Comparison of ENCODE assay signal across 23 cellular contexts in genomic region chr7:43480581-43480980, GRCh38.
"Had no signal": no experiment of that assay in that cellular context is flagged by ENCODE, and none has a peak within 500 bp of the region (broad histone marks: within the 10 kb centered on the region; RNA-seq: fewer than 3 reads in every experiment).

No MANE protein-coding gene starts in this region.

- H3K9me3 ChIP-seq: gastrocnemius medialis, left ventricle myocardium inferior, lower lobe of right lung, psoas muscle, spleen, testis, tibial nerve, upper lobe of right lung, vagina had no signal

- H3K27ac ChIP-seq: gastrocnemius medialis, left ventricle myocardium inferior, lower lobe of right lung, psoas muscle, spleen, testis, tibial nerve, upper lobe of right lung, vagina had no signal

- H3K27me3 Mint-ChIP-seq: stimulated activated memory B cell treated with anti-CD40 and anti-IgM and Interleukin-4, amounts not matched to agents 10 μg/mL and 1 μg/mL and 100 μg/mL, for 72 hours had no signal

- DNase-seq: effector memory CD8-positive, alpha-beta T cell; gastrocnemius medialis; glutamatergic neuron; left cardiac atrium; left ventricle myocardium inferior; lower lobe of right lung; mesendoderm; naive thymus-derived CD4-positive, alpha-beta T cell; nephron progenitor cell; psoas muscle; retina; spleen; stimulated activated CD4-positive, alpha-beta T cell treated with anti-CD3 and anti-CD28 coated beads, Interleukin-15, amount 100 ng/mL, for 24 hours; stimulated activated CD4-positive, alpha-beta T cell treated with anti-CD3 and anti-CD28 coated beads, Interleukin-1b, Interleukin-23, amount 100 ng/mL, for 48 hours; stimulated activated CD4-positive, alpha-beta T cell treated with anti-CD3 and anti-CD28 coated beads, Interleukin-4, amount 100 ng/mL, for 24 hours; testis; upper lobe of right lung had no signal

- H3K36me3 ChIP-seq: gastrocnemius medialis, left ventricle myocardium inferior, lower lobe of right lung, spleen, tibial nerve, upper lobe of right lung, vagina had no signal

- H3K36me3 Mint-ChIP-seq: naive thymus-derived CD4-positive, alpha-beta T cell; stimulated activated memory B cell treated with anti-CD40 and anti-IgM and Interleukin-4, amounts not matched to agents 10 μg/mL and 1 μg/mL and 100 μg/mL, for 72 hours had no signal

- H3K4me3 Mint-ChIP-seq: effector memory CD8-positive, alpha-beta T cell; naive thymus-derived CD4-positive, alpha-beta T cell; nephron progenitor cell; stimulated activated memory B cell treated with anti-CD40 and anti-IgM and Interleukin-4, amounts not matched to agents 10 μg/mL and 1 μg/mL and 100 μg/mL, for 72 hours; stimulated activated naive CD8-positive, alpha-beta T cell treated with anti-CD3 and anti-CD28 coated beads, Interleukin-15, Interleukin-2, amounts not matched to agents 100 ng/mL and 50 ng/mL, for 24 hours had no signal

- FAIRE-seq: keratinocyte had no signal

- H3K4me1 ChIP-seq: gastrocnemius medialis, lower lobe of right lung, psoas muscle, spleen, testis, tibial nerve, upper lobe of right lung, vagina had no signal

- H3K27me3 ChIP-seq: gastrocnemius medialis, spleen, testis, tibial nerve, upper lobe of right lung, vagina had no signal

- ATAC-seq: effector memory CD8-positive, alpha-beta T cell; gastrocnemius medialis; left cardiac atrium; lower lobe of right lung; naive thymus-derived CD4-positive, alpha-beta T cell; psoas muscle; sciatic nerve; stimulated activated memory B cell treated with anti-CD40 and anti-IgM and Interleukin-4, amounts not matched to agents 10 μg/mL and 1 μg/mL and 100 μg/mL, for 72 hours; upper lobe of right lung had no signal

- H3K27ac Mint-ChIP-seq: effector memory CD8-positive, alpha-beta T cell; naive thymus-derived CD4-positive, alpha-beta T cell; stimulated activated memory B cell treated with anti-CD40 and anti-IgM and Interleukin-4, amounts not matched to agents 10 μg/mL and 1 μg/mL and 100 μg/mL, for 72 hours; stimulated activated naive CD8-positive, alpha-beta T cell treated with anti-CD3 and anti-CD28 coated beads, Interleukin-15, Interleukin-2, amounts not matched to agents 100 ng/mL and 50 ng/mL, for 24 hours had no signal

- H3K9me3 Mint-ChIP-seq: effector memory CD8-positive, alpha-beta T cell; stimulated activated memory B cell treated with anti-CD40 and anti-IgM and Interleukin-4, amounts not matched to agents 10 μg/mL and 1 μg/mL and 100 μg/mL, for 72 hours; stimulated activated naive CD8-positive, alpha-beta T cell treated with anti-CD3 and anti-CD28 coated beads, Interleukin-15, Interleukin-2, amounts not matched to agents 100 ng/mL and 50 ng/mL, for 24 hours had no signal

- H3K4me3 ChIP-seq: gastrocnemius medialis, left ventricle myocardium inferior, lower lobe of right lung, psoas muscle, spleen, testis, tibial nerve, upper lobe of right lung, vagina had no signal
